ENCODE assay signal across 15 cellular contexts in the genomic region with DNA sequence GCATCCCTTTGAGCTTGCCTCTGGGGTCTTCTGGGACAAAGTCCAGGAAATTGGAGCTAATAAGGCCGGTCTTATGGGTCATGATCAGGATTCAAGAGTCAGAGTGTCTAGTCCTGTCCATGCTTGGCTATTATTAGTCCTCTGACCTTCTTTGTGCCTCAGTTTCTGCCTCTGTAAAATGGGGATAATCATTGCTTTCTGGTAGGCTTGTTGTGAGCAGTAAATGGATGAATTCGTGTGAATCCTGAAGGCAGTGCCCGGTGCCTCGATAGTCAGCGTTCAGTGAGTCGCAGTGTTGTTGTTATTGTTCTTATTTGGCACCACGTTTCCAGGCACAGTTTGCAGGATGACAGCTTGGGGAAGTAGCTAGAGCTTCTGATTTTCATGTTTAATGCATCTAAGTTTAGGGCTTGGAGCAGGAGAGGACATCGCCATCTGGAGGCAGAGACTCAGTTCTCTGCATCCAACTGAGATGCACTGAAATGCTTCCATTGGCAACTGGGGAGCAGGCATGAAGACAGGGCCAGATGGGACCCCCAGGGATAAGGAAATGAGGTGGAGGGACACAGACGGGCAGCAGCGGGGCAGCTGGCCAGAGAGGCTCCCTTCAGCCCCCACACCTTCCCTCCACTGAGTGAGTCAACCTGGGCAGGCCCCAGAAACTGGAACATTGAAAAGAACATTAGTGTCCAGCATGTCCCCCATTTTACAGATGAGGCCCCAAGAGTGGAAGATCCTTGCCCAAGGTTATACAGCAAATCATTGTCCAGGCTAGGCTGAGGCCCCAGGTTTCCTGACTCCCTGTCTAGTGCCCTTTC.
DNase-seq lines count a peak whose midpoint lies in the region; ATAC-seq and TF ChIP-seq lines count a peak whose summit lies in the region.
"Had no signal": no experiment of that assay in that cellular context is flagged by ENCODE, and none has a peak within 500 bp of the region (broad histone marks: within the 10 kb centered on the region; RNA-seq: fewer than 3 reads in every experiment).

No MANE protein-coding gene starts in this region.

- no peak overlapping the region for H3K4me3 Mint-ChIP-seq in GM23338
- H3K4me3 Mint-ChIP-seq: activated CD4-positive, alpha-beta T cell treated with anti-CD3 and anti-CD28 coated beads, Interleukin-2, amount 10 ng/mL, durations not matched to agents 24 days and 14 days; CD4-positive, alpha-beta memory T cell had no signal

- in situ Hi-C loops in brain microvascular endothelial cell (cut with HindIII; ENCODE audit: low pct_ligation_motif_present, low sequenced_read_pairs) = no loop called here

- H3K4me2 ChIP-seq in GM23338 = no peak overlapping the region

- H3K9me3 Mint-ChIP-seq in GM23338 = peaks cover 17% of the 10 kb centered on the region; the same call in 2 of the 3 replicates

- H3K27ac ChIP-seq in GM23338 (ENCODE audit: low read depth) (no peak overlapping the region), brain microvascular endothelial cell (no peak overlapping the region)
- H3K27ac ChIP-seq: colonic mucosa, gastrocnemius medialis had no signal

- H3K36me3 ChIP-seq in GM23338 (ENCODE audit: insufficient read depth) = no peaks in the 10 kb centered on the region
- no peaks in the 10 kb centered on the region for H3K36me3 ChIP-seq in brain microvascular endothelial cell (replicated peaks)
- no peaks in the 10 kb centered on the region for H3K36me3 ChIP-seq in kidney epithelial cell (ENCODE audit: control insufficient read depth, insufficient read depth, low read length)
- H3K36me3 ChIP-seq: colonic mucosa, gastrocnemius medialis had no signal

- H3K27me3 Mint-ChIP-seq in GM23338 (ENCODE audit: insufficient read depth, low read depth, poor library complexity) = peaks cover 9% of the 10 kb centered on the region
- H3K27me3 Mint-ChIP-seq: activated CD4-positive, alpha-beta T cell treated with anti-CD3 and anti-CD28 coated beads, Interleukin-2, amount 10 ng/mL, durations not matched to agents 24 days and 14 days had no signal

- H3K4me1 Mint-ChIP-seq in GM23338 = no peaks in the 10 kb centered on the region; the same call in 2 of the 3 replicates
- H3K4me1 Mint-ChIP-seq: activated CD4-positive, alpha-beta T cell treated with anti-CD3 and anti-CD28 coated beads, Interleukin-2, amount 10 ng/mL, durations not matched to agents 24 days and 14 days; CD4-positive, alpha-beta memory T cell had no signal

- TF ChIP-seq CTCF in AG09319 (IDR thresholded peaks at IDR 0.05; ENCODE audit: low read depth, low read length) (peak; percentile 27), GM23338 (conservative IDR thresholded peaks at IDR 0.05; ENCODE audit: low read depth in 2 of 2) (peak; percentile 49 to 69), brain microvascular endothelial cell (IDR thresholded peaks at IDR 0.05; ENCODE audit: low read depth, low read length, missing control alignments) (peak; percentile 65), kidney epithelial cell (IDR thresholded peaks at IDR 0.05; ENCODE audit: insufficient read depth, low read length, poor library complexity, severe bottlenecking) (peak; percentile 29)

- H3K9me2 ChIP-seq in GM23338 (ENCODE audit: insufficient read depth) = no peaks in the 10 kb centered on the region

- no peaks in the 10 kb centered on the region for H3F3A ChIP-seq in GM23338 (replicated peaks; ENCODE audit: low read depth)

- H3K4me3 ChIP-seq in GM23338 (no peak overlapping the region), brain microvascular endothelial cell (ENCODE audit: low read depth, low read length) (no peak overlapping the region), kidney epithelial cell (ENCODE audit: low read depth, low read length) (no peak overlapping the region)
- H3K4me3 ChIP-seq: colonic mucosa, gastrocnemius medialis had no signal

- DNase-seq in AG09319 (ENCODE audit: extremely low read depth, low read depth) (no peak), GM23338 (ENCODE audit: low spot score) (peak; percentile 40), brain microvascular endothelial cell (peak; percentile 2), kidney epithelial cell (ENCODE audit: low read depth) (no peak), NCI-H2081 treated with DMSO at 0.1 percent for 48 hours (lab: John Stamatoyannopoulos, UW) (no peak), HT-29 (ENCODE audit: low spot score) (no peak), GM03348 (ENCODE audit: low spot score) (no peak)
- DNase-seq in central memory CD4-positive, alpha-beta T cell = no peak
- DNase-seq: activated CD4-positive, alpha-beta T cell treated with anti-CD3 and anti-CD28 coated beads, Interleukin-2, amount 10 ng/mL, durations not matched to agents 24 days and 14 days; CD4-positive, alpha-beta memory T cell; colonic mucosa; gastrocnemius medialis; kidney; NCI-H226; T-helper 2 cell had no signal

- no peaks in the 10 kb centered on the region for H3K4me1 ChIP-seq in GM23338 (ENCODE audit: insufficient read depth)
- H3K4me1 ChIP-seq: colonic mucosa, gastrocnemius medialis had no signal

- ATAC-seq in GM23338 = peak; percentile 61
- ATAC-seq: gastrocnemius medialis had no signal

- H3K27ac Mint-ChIP-seq in GM23338 = no peak overlapping the region
- H3K27ac Mint-ChIP-seq: activated CD4-positive, alpha-beta T cell treated with anti-CD3 and anti-CD28 coated beads, Interleukin-2, amount 10 ng/mL, durations not matched to agents 24 days and 14 days; CD4-positive, alpha-beta memory T cell had no signal

- H3K36me3 Mint-ChIP-seq in GM23338 (ENCODE audit: low read depth) = no peaks in the 10 kb centered on the region
- H3K36me3 Mint-ChIP-seq: CD4-positive, alpha-beta memory T cell had no signal

- H4K20me1 ChIP-seq in GM23338 (replicated peaks; ENCODE audit: insufficient read depth) = no peaks in the 10 kb centered on the region

- H3K27me3 ChIP-seq in GM23338 (ENCODE audit: insufficient read depth) (no peaks in the 10 kb centered on the region), brain microvascular endothelial cell (replicated peaks) (no peaks in the 10 kb centered on the region), kidney epithelial cell (ENCODE audit: control insufficient read depth, insufficient read depth, low read length) (peaks cover 3% of the 10 kb centered on the region)
- H3K27me3 ChIP-seq: colonic mucosa had no signal

- H3K79me2 ChIP-seq in GM23338 (replicated peaks; ENCODE audit: insufficient read depth) = no peaks in the 10 kb centered on the region

- no peak overlapping the region for H2AFZ ChIP-seq in GM23338

TF ChIP-seq in GM23338, 12 proteins besides CTCF, POLR2A, EP300 and RAD21 (continues in another document):
- TF ChIP-seq EZH2 (IDR thresholded peaks at IDR 0.05; ENCODE audit: low read depth, unreplicated experiment) = no peak
- TF ChIP-seq, protein P1, sequence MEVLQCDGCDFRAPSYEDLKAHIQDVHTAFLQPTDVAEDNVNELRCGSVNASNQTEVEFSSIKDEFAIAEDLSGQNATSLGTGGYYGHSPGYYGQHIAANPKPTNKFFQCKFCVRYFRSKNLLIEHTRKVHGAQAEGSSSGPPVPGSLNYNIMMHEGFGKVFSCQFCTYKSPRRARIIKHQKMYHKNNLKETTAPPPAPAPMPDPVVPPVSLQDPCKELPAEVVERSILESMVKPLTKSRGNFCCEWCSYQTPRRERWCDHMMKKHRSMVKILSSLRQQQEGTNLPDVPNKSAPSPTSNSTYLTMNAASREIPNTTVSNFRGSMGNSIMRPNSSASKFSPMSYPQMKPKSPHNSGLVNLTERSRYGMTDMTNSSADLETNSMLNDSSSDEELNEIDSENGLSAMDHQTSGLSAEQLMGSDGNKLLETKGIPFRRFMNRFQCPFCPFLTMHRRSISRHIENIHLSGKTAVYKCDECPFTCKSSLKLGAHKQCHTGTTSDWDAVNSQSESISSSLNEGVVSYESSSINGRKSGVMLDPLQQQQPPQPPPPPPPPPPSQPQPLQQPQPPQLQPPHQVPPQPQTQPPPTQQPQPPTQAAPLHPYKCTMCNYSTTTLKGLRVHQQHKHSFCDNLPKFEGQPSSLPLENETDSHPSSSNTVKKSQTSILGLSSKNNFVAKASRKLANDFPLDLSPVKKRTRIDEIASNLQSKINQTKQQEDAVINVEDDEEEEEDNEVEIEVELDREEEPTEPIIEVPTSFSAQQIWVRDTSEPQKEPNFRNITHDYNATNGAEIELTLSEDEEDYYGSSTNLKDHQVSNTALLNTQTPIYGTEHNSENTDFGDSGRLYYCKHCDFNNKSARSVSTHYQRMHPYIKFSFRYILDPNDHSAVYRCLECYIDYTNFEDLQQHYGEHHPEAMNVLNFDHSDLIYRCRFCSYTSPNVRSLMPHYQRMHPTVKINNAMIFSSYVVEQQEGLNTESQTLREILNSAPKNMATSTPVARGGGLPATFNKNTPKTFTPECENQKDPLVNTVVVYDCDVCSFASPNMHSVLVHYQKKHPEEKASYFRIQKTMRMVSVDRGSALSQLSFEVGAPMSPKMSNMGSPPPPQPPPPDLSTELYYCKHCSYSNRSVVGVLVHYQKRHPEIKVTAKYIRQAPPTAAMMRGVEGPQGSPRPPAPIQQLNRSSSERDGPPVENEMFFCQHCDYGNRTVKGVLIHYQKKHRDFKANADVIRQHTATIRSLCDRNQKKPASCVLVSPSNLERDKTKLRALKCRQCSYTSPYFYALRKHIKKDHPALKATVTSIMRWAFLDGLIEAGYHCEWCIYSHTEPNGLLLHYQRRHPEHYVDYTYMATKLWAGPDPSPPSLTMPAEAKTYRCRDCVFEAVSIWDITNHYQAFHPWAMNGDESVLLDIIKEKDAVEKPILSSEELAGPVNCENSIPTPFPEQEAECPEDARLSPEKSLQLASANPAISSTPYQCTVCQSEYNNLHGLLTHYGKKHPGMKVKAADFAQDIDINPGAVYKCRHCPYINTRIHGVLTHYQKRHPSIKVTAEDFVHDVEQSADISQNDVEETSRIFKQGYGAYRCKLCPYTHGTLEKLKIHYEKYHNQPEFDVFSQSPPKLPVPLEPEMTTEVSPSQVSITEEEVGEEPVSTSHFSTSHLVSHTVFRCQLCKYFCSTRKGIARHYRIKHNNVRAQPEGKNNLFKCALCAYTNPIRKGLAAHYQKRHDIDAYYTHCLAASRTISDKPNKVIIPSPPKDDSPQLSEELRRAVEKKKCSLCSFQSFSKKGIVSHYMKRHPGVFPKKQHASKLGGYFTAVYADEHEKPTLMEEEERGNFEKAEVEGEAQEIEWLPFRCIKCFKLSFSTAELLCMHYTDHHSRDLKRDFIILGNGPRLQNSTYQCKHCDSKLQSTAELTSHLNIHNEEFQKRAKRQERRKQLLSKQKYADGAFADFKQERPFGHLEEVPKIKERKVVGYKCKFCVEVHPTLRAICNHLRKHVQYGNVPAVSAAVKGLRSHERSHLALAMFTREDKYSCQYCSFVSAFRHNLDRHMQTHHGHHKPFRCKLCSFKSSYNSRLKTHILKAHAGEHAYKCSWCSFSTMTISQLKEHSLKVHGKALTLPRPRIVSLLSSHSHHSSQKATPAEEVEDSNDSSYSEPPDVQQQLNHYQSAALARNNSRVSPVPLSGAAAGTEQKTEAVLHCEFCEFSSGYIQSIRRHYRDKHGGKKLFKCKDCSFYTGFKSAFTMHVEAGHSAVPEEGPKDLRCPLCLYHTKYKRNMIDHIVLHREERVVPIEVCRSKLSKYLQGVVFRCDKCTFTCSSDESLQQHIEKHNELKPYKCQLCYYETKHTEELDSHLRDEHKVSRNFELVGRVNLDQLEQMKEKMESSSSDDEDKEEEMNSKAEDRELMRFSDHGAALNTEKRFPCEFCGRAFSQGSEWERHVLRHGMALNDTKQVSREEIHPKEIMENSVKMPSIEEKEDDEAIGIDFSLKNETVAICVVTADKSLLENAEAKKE (CRISPR knock-in tag; IDR thresholded peaks at IDR 0.05) = no peak
- TF ChIP-seq JUNB (IDR thresholded peaks at IDR 0.05; ENCODE audit: unreplicated experiment) = no peak

Comparison
In these comparisons a context has a peak if more than half of its experiments do, and no peak if none do; other contexts are left out.
1. DNase-seq: peak in GM23338 (single experiment) and brain microvascular endothelial cell (single experiment); none in AG09319 (single experiment), kidney epithelial cell (single experiment), NCI-H2081 treated with DMSO at 0.1 percent for 48 hours (single experiment), HT-29 (single experiment), GM03348 (single experiment) and central memory CD4-positive, alpha-beta T cell (single experiment).
2. Peak in every context shown above with its lines, with median percentiles within 50 percentile points of each other: CTCF ChIP-seq.